8 cellular contexts compared by ENCODE assay signal in genomic region chr5:134845335-134845851, GRCh38. TPM values are rescaled to one million over a fixed set of nuclear protein-coding genes. Genes with fewer than 3 reads are reported as not detected.
A peak's percentile ranks its signal among the peaks of the same experiment; 100 is the strongest.
DNase-seq lines count a peak whose midpoint lies in the region; ATAC-seq and TF ChIP-seq lines count a peak whose summit lies in the region.

No MANE protein-coding gene starts in this region.

- DNase-seq in activated CD4-positive, alpha-beta T cell treated with anti-CD3 and anti-CD28 coated beads, Interleukin-2, amount 10 ng/mL, durations not matched to agents 24 days and 14 days: no peak
- DNase-seq in activated CD4-positive, alpha-beta T cell treated with anti-CD3 and anti-CD28 coated beads for 4 hours: no peak
- DNase-seq in amniotic epithelial cell (ENCODE audit: low read depth) (peak; percentile 22), left colon (no peak), thoracic aorta (ENCODE audit: low spot score) (no peak), AG08396 (ENCODE audit: low spot score) (no peak)

- H3K27ac ChIP-seq in thoracic aorta: peak overlapping the region; percentile 90 to 94

- H3K4me1 Mint-ChIP-seq in activated CD4-positive, alpha-beta T cell treated with anti-CD3 and anti-CD28 coated beads, Interleukin-2, amount 10 ng/mL, durations not matched to agents 24 days and 14 days: peaks cover 20% of the 10 kb centered on the region

- peak overlapping the region; percentile 83 for H3K4me3 ChIP-seq in thoracic aorta

- H3K4me3 Mint-ChIP-seq in activated CD4-positive, alpha-beta T cell treated with anti-CD3 and anti-CD28 coated beads, Interleukin-2, amount 10 ng/mL, durations not matched to agents 24 days and 14 days: peak overlapping the region; percentile 98

- no peaks in the 10 kb centered on the region for H3K36me3 ChIP-seq in thoracic aorta

- peak overlapping the region; percentile 97 for H3K27ac Mint-ChIP-seq in activated CD4-positive, alpha-beta T cell treated with anti-CD3 and anti-CD28 coated beads, Interleukin-2, amount 10 ng/mL, durations not matched to agents 24 days and 14 days

- no peaks in the 10 kb centered on the region for H3K27me3 ChIP-seq in thoracic aorta (replicated peaks; ENCODE audit: insufficient read depth)

- no peak for TF ChIP-seq CTCF in thoracic aorta (IDR thresholded peaks at IDR 0.05)

- intact Hi-C loops in activated CD4-positive, alpha-beta T cell treated with anti-CD3 and anti-CD28 coated beads, Interleukin-2, amount 10 ng/mL, durations not matched to agents 24 days and 14 days (cut with micrococcal nuclease): loop anchor here (1.0 to 5.0 kb wide), 5 partner anchors 29 to 107 kb away; partner anchors contain the start of genes CAMLG, DDX46 and TXNDC15
- intact Hi-C loops in left colon (cut with DNase I, micrococcal nuclease): no loop called here

- H3K4me1 ChIP-seq in thoracic aorta (ENCODE audit: control insufficient read depth in 1 of 2, low read depth in 2 of 2): peaks cover 25 to 43% of the 10 kb centered on the region in 2 donors

- peaks cover 18% of the 10 kb centered on the region for H3K36me3 Mint-ChIP-seq in activated CD4-positive, alpha-beta T cell treated with anti-CD3 and anti-CD28 coated beads, Interleukin-2, amount 10 ng/mL, durations not matched to agents 24 days and 14 days (ENCODE audit: low read depth)

- no peaks in the 10 kb centered on the region for H3K9me3 Mint-ChIP-seq in activated CD4-positive, alpha-beta T cell treated with anti-CD3 and anti-CD28 coated beads, Interleukin-2, amount 10 ng/mL, durations not matched to agents 24 days and 14 days

- H3K27me3 Mint-ChIP-seq in activated CD4-positive, alpha-beta T cell treated with anti-CD3 and anti-CD28 coated beads, Interleukin-2, amount 10 ng/mL, durations not matched to agents 24 days and 14 days: no peaks in the 10 kb centered on the region

- peak; percentile 34 for ATAC-seq in left colon
- no peak for ATAC-seq in thoracic aorta (ENCODE audit: insufficient number of reproducible peaks, low FRiP score, low read depth)
- no peak for ATAC-seq in GM21528 (IDR thresholded peaks at IDR 0.05; ENCODE audit: low FRiP score, unreplicated experiment)
- no peak for ATAC-seq in GM21381 (IDR thresholded peaks at IDR 0.05; ENCODE audit: unreplicated experiment)

- no peaks in the 10 kb centered on the region for H3K9me3 ChIP-seq in thoracic aorta

RNA-seq across cellular contexts. Expression of gene C5orf24, which starts 0.4 kb away (rescaled TPM):
- total RNA-seq in activated CD4-positive, alpha-beta T cell treated with anti-CD3 and anti-CD28 coated beads, Interleukin-2, amount 10 ng/mL, durations not matched to agents 24 days and 14 days: 38.7 and 43.9 TPM in 2 replicates
- total RNA-seq in left colon: 10 to 100 TPM; 30.4 to 33.2 TPM
- total RNA-seq in thoracic aorta: 10 to 100 TPM; 63.8 to 71.0 TPM

RNA-seq across cellular contexts. Expression of gene TXNDC15, which starts 28.8 kb away (rescaled TPM):
- 46.2 and 51.3 TPM in 2 replicates for total RNA-seq in activated CD4-positive, alpha-beta T cell treated with anti-CD3 and anti-CD28 coated beads, Interleukin-2, amount 10 ng/mL, durations not matched to agents 24 days and 14 days
- total RNA-seq in left colon (10 to 100 TPM; 28.2 to 31.2 TPM), thoracic aorta (100 to 1,000 TPM in 1 of 2 donors, 10 to 100 TPM in 1; 91.2 to 181 TPM)

RNA-seq across cellular contexts. Expression of gene PCBD2, which starts 59.5 kb away (rescaled TPM):
- total RNA-seq in activated CD4-positive, alpha-beta T cell treated with anti-CD3 and anti-CD28 coated beads, Interleukin-2, amount 10 ng/mL, durations not matched to agents 24 days and 14 days: 11.0 and 14.1 TPM in 2 replicates
- total RNA-seq in left colon (10 to 100 TPM; 14.6 to 17.6 TPM), thoracic aorta (10 to 100 TPM in 1 of 2 donors, 1 to 10 TPM in 1; 6.9 to 10.4 TPM)
